In genomic region chr17:78128616-78129384, GRCh38 we compare ENCODE assay signal across 1 cellular context.
TF ChIP-seq lines count a peak whose summit lies in the region.

Gene TMC6 (minus strand): TSS chr17:78128755. CDS start chr17:78126832, 1,923 bp downstream.

TF ChIP-seq in GM12878, 131 proteins besides CTCF, POLR2A, EP300 and RAD21 (continued from another document and continues in another):
- TF ChIP-seq EZH2 (IDR thresholded peaks at IDR 0.05; ENCODE audit: borderline replicate concordance, control insufficient read depth, low read depth, low read length) (no peak), NFIC (IDR thresholded peaks at IDR 0.05; ENCODE audit: low read depth, low read length) (no peak), USF2 (IDR thresholded peaks at IDR 0.05; ENCODE audit: borderline replicate concordance, low read depth, low read length) (peak; percentile 62), CREM (IDR thresholded peaks at IDR 0.05; ENCODE audit: low read depth) (no peak; the same call in 1 of the 2 replicates), TCF3 (IDR thresholded peaks at IDR 0.05; ENCODE audit: borderline replicate concordance, insufficient read depth, low read depth, low read length) (peak; percentile 72; the same call in 1 of the 2 replicates), KDM1A (IDR thresholded peaks at IDR 0.05; ENCODE audit: borderline replicate concordance) (no peak), FOS (IDR thresholded peaks at IDR 0.05; ENCODE audit: borderline replicate concordance, extremely low read depth, insufficient read length) (no peak), CEBPZ (IDR thresholded peaks at IDR 0.05; ENCODE audit: low read depth, low read length) (no peak), HCFC1 (IDR thresholded peaks at IDR 0.05; ENCODE audit: low read length) (no peak), MTA3 (IDR thresholded peaks at IDR 0.05; ENCODE audit: borderline replicate concordance, low read length) (no peak), MYC (IDR thresholded peaks at IDR 0.05; ENCODE audit: insufficient read depth, insufficient read length, insufficient replicate concordance, low read length, severe bottlenecking) (no peak), ASH2L (IDR thresholded peaks at IDR 0.05; ENCODE audit: borderline replicate concordance, low read depth) (no peak), PBX3 (IDR thresholded peaks at IDR 0.05; ENCODE audit: insufficient replicate concordance, low read depth, low read length) (no peak), MXI1 (IDR thresholded peaks at IDR 0.05; ENCODE audit: low read depth, low read length) (no peak; the same call in 1 of the 2 replicates), MYB (IDR thresholded peaks at IDR 0.05; ENCODE audit: borderline replicate concordance, low read depth, low read length) (no peak), SMC3 (IDR thresholded peaks at IDR 0.05; ENCODE audit: borderline replicate concordance, low read length) (no peak), ZNF384 (IDR thresholded peaks at IDR 0.05; ENCODE audit: borderline replicate concordance, low read depth, low read length) (no peak), ELK1 (IDR thresholded peaks at IDR 0.05; ENCODE audit: low read depth, low read length) (no peak), E4F1 (IDR thresholded peaks at IDR 0.05; ENCODE audit: borderline replicate concordance, partially characterized antibody) (no peak), IKZF2 (IDR thresholded peaks at IDR 0.05) (peak; percentile 66 to 76), PAX8 (IDR thresholded peaks at IDR 0.05) (no peak), SIX5 (IDR thresholded peaks at IDR 0.05; ENCODE audit: low read depth, low read length, severe bottlenecking) (no peak), RCOR1 (conservative IDR thresholded peaks at IDR 0.05; ENCODE audit: low read depth, low read length) (no peak), JUNB (IDR thresholded peaks at IDR 0.05) (no peak; the same call in 1 of the 2 replicates), BMI1 (IDR thresholded peaks at IDR 0.05; ENCODE audit: borderline replicate concordance) (no peak), REST (IDR thresholded peaks at IDR 0.05; ENCODE audit: low read depth, low read length) (no peak), ESRRA (IDR thresholded peaks at IDR 0.05; ENCODE audit: low read length) (no peak), CREB1 (IDR thresholded peaks at IDR 0.05; ENCODE audit: low read depth) (no peak), POLR2AphosphoS5 (IDR thresholded peaks at IDR 0.05; ENCODE audit: low read length) (no peak; the same call in 1 of the 2 replicates), SREBF1 (IDR thresholded peaks at IDR 0.05; ENCODE audit: low read length) (no peak), FOXM1 (IDR thresholded peaks at IDR 0.05; ENCODE audit: low read depth, low read length) (no peak), CBFB (IDR thresholded peaks at IDR 0.05; ENCODE audit: low read depth) (no peak; the same call in 1 of the 2 replicates), KAT2A (conservative IDR thresholded peaks at IDR 0.05; ENCODE audit: control insufficient read depth, low read depth, low read length) (no peak), GATAD2B (conservative IDR thresholded peaks at IDR 0.05; ENCODE audit: low read depth) (no peak), ATF3 (IDR thresholded peaks at IDR 0.05; ENCODE audit: borderline replicate concordance, extremely low read depth, low read depth, low read length) (no peak), ZBTB33 (IDR thresholded peaks at IDR 0.05) (no peak), NBN (IDR thresholded peaks at IDR 0.05) (peak; percentile 47; the same call in 1 of the 2 replicates), ZNF592 (IDR thresholded peaks at IDR 0.05) (no peak), RB1 (IDR thresholded peaks at IDR 0.05; ENCODE audit: borderline replicate concordance) (no peak), MEF2B (IDR thresholded peaks at IDR 0.05; ENCODE audit: partially characterized antibody, poor library complexity, severe bottlenecking) (peak; percentile 88), MEF2A (IDR thresholded peaks at IDR 0.05; ENCODE audit: insufficient read depth, low read depth, low read length) (no peak), WRNIP1 (IDR thresholded peaks at IDR 0.05; ENCODE audit: borderline replicate concordance, low read depth, low read length) (no peak), BCL11A (IDR thresholded peaks at IDR 0.05; ENCODE audit: low read depth, low read length) (no peak), ZNF622 (IDR thresholded peaks at IDR 0.05) (no peak)
